In the genomic region with DNA sequence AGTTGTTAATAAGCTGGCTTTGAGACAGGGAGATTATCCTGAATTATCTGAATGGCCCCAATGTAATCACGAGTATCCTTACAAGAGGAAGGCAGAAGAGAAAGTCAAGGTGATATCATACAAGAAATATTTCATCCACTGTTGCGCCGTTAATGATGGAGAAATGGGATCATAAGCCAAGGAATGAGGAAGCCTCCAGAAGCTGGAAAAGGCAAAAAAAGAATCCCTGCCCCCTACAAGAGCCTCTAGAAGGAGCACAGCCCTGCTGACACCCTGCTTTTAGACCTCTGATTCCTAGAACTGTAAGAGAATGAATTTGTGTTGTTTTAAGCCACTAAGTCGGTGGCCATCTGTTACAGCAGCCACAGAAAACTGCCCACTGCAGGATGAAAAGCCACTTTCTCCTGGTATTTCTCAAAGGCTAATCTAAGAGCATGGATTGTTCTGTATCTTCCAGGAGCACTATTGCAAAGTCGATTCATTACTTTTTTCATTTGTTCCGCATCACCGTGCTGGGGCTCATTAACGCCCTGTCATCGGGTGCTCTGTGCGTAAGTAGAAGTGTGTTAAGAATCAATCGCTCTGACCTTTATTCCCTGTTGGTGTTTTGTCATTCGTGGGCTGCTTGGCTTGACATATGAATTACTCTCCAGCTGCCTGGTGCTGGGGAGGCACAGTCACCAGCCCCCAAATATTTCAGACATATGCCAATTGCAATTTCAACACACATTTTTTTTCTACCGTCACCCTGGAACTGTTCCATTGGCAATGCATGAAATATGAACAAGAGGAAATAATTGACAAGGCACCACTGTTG, we compare ENCODE assay signal across 20 cellular contexts.
DNase-seq lines count a peak whose midpoint lies in the region; TF ChIP-seq lines count a peak whose summit lies in the region.
"Had no signal": no experiment of that assay in that cellular context is flagged by ENCODE, and none has a peak within 500 bp of the region (broad histone marks: within the 10 kb centered on the region; RNA-seq: fewer than 3 reads in every experiment).

No MANE protein-coding gene starts in this region.

- H3F3A ChIP-seq in smooth muscle cell (ENCODE audit: low read depth): no peaks in the 10 kb centered on the region

- peaks cover 42% of the 10 kb centered on the region for H3K4me1 Mint-ChIP-seq in nephron progenitor cell
- H3K4me1 Mint-ChIP-seq: memory B cell had no signal

- peaks cover 3% of the 10 kb centered on the region for H3K27me3 Mint-ChIP-seq in nephron progenitor cell (ENCODE audit: low read depth, poor library complexity)

- peak; percentile 38 for DNase-seq in Ammon's horn (ENCODE audit: low spot score)
- peak; percentile 48 to 78 for DNase-seq in NCI-H524 (lab: John Stamatoyannopoulos, UW)
- DNase-seq in esophagus muscularis mucosa (ENCODE audit: extremely low spot score): peak; percentile 64
- no peak for DNase-seq in nephron progenitor cell
- DNase-seq in adrenal gland: no peak
- no peak for DNase-seq in HuH-7 (ENCODE audit: low spot score)
- DNase-seq in smooth muscle cell (lab: John Stamatoyannopoulos, UW; ENCODE audit: unreplicated experiment): no peak
- no peak for DNase-seq in SIG-M5 (lab: John Stamatoyannopoulos, UW)
- DNase-seq: activated CD8-positive, alpha-beta memory T cell treated with anti-CD3 and anti-CD28 coated beads, Interleukin-2, amount 50 U/mL, for 4 hours; NCI-H1105; NCI-H2107; NCI-H748 treated with DMSO at 0.1 percent for 48 hours; posterior cingulate gyrus; stimulated activated CD4-positive, alpha-beta T cell treated with anti-CD3 and anti-CD28 coated beads, Interleukin-2, amount 100 ng/mL, for 24 hours; stimulated activated naive CD4-positive, alpha-beta T cell had no signal

- H3K27ac ChIP-seq in esophagus muscularis mucosa (replicated peaks in 1 of 4) (no peak overlapping the region), adrenal gland (no peak overlapping the region), smooth muscle cell (ENCODE audit: low read depth) (no peak overlapping the region)
- H3K27ac ChIP-seq: breast epithelium, coronary artery, gastroesophageal sphincter, tibial nerve had no signal

- H3K36me3 Mint-ChIP-seq in nephron progenitor cell (ENCODE audit: low read depth): no peaks in the 10 kb centered on the region
- H3K36me3 Mint-ChIP-seq: memory B cell had no signal

- peak overlapping the region; percentile 2 for H3K27ac Mint-ChIP-seq in nephron progenitor cell
- H3K27ac Mint-ChIP-seq: memory B cell had no signal

- H3K9me3 ChIP-seq in esophagus muscularis mucosa: peaks cover 0 to 5% (median 0%) of the 10 kb centered on the region in 4 donors
- H3K9me3 ChIP-seq in adrenal gland (replicated peaks in 1 of 3): no peaks in the 10 kb centered on the region
- no peaks in the 10 kb centered on the region for H3K9me3 ChIP-seq in smooth muscle cell (replicated peaks; ENCODE audit: low read depth)
- H3K9me3 ChIP-seq: breast epithelium had no signal

- peaks cover 15% of the 10 kb centered on the region for H3K9me3 Mint-ChIP-seq in nephron progenitor cell

- TF ChIP-seq EP300 in esophagus muscularis mucosa (IDR thresholded peaks at IDR 0.05): no peak

- TF ChIP-seq POLR2A in esophagus muscularis mucosa (IDR thresholded peaks at IDR 0.05; ENCODE audit: low read depth) (no peak), adrenal gland (IDR thresholded peaks at IDR 0.05) (no peak)

- no peaks in the 10 kb centered on the region for H3K79me2 ChIP-seq in smooth muscle cell (ENCODE audit: low read depth)

- H3K36me3 ChIP-seq in esophagus muscularis mucosa: no peaks in the 10 kb centered on the region
- no peaks in the 10 kb centered on the region for H3K36me3 ChIP-seq in adrenal gland (replicated peaks in 1 of 2)
- no peaks in the 10 kb centered on the region for H3K36me3 ChIP-seq in smooth muscle cell (ENCODE audit: low read depth)
- H3K36me3 ChIP-seq: breast epithelium, gastroesophageal sphincter, tibial nerve had no signal

- H2AFZ ChIP-seq in smooth muscle cell (ENCODE audit: low read depth): no peak overlapping the region

- H3K27me3 ChIP-seq in esophagus muscularis mucosa (peaks cover 0 to 17% (median 0%) of the 10 kb centered on the region in 4 donors), adrenal gland (no peaks in the 10 kb centered on the region), smooth muscle cell (ENCODE audit: low read depth) (no peaks in the 10 kb centered on the region)
- H3K27me3 ChIP-seq: tibial nerve had no signal

- no peak overlapping the region for H3K9ac ChIP-seq in smooth muscle cell (ENCODE audit: low read depth)

- no peak overlapping the region for H3K4me3 ChIP-seq in esophagus muscularis mucosa
- H3K4me3 ChIP-seq in adrenal gland: no peak overlapping the region
- H3K4me3 ChIP-seq in smooth muscle cell: no peak overlapping the region
- H3K4me3 ChIP-seq: breast epithelium, coronary artery, gastroesophageal sphincter, tibial nerve had no signal

- WGBS in esophagus muscularis mucosa: 27% methylated on average over 13 of the region's 13 CpGs
- 29 to 46% (median 38%) methylated on average over 13 of the region's 13 CpGs for WGBS in adrenal gland, 4 donors
- 76% methylated on average over 13 of the region's 13 CpGs for WGBS in smooth muscle cell (ENCODE audit: low lambda C conversion rate)

- TF ChIP-seq CTCF in esophagus muscularis mucosa (IDR thresholded peaks at IDR 0.05): no peak
- no peak for TF ChIP-seq CTCF in nephron progenitor cell (IDR thresholded peaks at IDR 0.05)
- no peak for TF ChIP-seq CTCF in adrenal gland (IDR thresholded peaks at IDR 0.05)
- no peak for TF ChIP-seq CTCF in smooth muscle cell (IDR thresholded peaks at IDR 0.05; ENCODE audit: borderline replicate concordance, insufficient read depth, poor library complexity, severe bottlenecking)

- no peaks in the 10 kb centered on the region for H4K20me1 ChIP-seq in smooth muscle cell (ENCODE audit: low read depth)

- no peaks in the 10 kb centered on the region for H3K4me1 ChIP-seq in esophagus muscularis mucosa
- no peaks in the 10 kb centered on the region for H3K4me1 ChIP-seq in adrenal gland (replicated peaks in 1 of 2)
- no peaks in the 10 kb centered on the region for H3K4me1 ChIP-seq in smooth muscle cell (ENCODE audit: low read depth)
- H3K4me1 ChIP-seq: breast epithelium, gastroesophageal sphincter had no signal

- no peak overlapping the region for H3K4me2 ChIP-seq in smooth muscle cell

- H3K4me3 Mint-ChIP-seq in nephron progenitor cell: no peak overlapping the region
- H3K4me3 Mint-ChIP-seq: memory B cell had no signal

- intact Hi-C loops in esophagus muscularis mucosa (cut with DNase I) (no loop called here), adrenal gland (cut with DNase I) (no loop called here)

Comparison
In these comparisons a context has a peak if more than half of its experiments do, and no peak if none do; other contexts are left out.
1. DNase-seq: peak in Ammon's horn (single experiment), NCI-H524 (2 of 2) and esophagus muscularis mucosa (single experiment); none in nephron progenitor cell (single experiment), adrenal gland (0 of 7), HuH-7 (single experiment), smooth muscle cell (single experiment) and SIG-M5 (single experiment).